9 cellular contexts compared by ENCODE assay signal in genomic region chr2:96116879-96117533, GRCh38. TPM values are rescaled to one million over a fixed set of nuclear protein-coding genes. Genes with fewer than 3 reads are reported as not detected.
A peak's percentile ranks its signal among the peaks of the same experiment; 100 is the strongest.
DNase-seq lines count a peak whose midpoint lies in the region; ATAC-seq, FAIRE-seq and TF ChIP-seq lines count a peak whose summit lies in the region.
"Had no signal": no experiment of that assay in that cellular context is flagged by ENCODE, and none has a peak within 500 bp of the region (broad histone marks: within the 10 kb centered on the region; RNA-seq: fewer than 3 reads in every experiment).

No MANE protein-coding gene starts in this region.

- H3K79me2 ChIP-seq in K562 (ENCODE audit: control insufficient read depth, insufficient read depth, low read length) = no peaks in the 10 kb centered on the region

- peak; percentile 72 for ATAC-seq in GM19395 (IDR thresholded peaks at IDR 0.05; ENCODE audit: unreplicated experiment)
- peak; percentile 94 for ATAC-seq in K562

- TF ChIP-seq RAD21 in K562 (CRISPR knock-in tag; conservative IDR thresholded peaks at IDR 0.05 in 1 of 2, IDR thresholded peaks at IDR 0.05 in 1 of 2) = peak; percentile 80 to 93

- H3K36me3 Mint-ChIP-seq in Caco-2 (ENCODE audit: insufficient read depth, unreplicated experiment) = no peaks in the 10 kb centered on the region
- H3K36me3 Mint-ChIP-seq in T-helper 2 cell treated with Interferon-gamma antibody and Interleukin-4, amounts not matched to agents 5 μg/mL and 100 μg/mL, for 36 hours (ENCODE audit: low read depth) = no peaks in the 10 kb centered on the region
- no peaks in the 10 kb centered on the region for H3K36me3 Mint-ChIP-seq in immature natural killer cell

- peak in 1 of 2 experiments; percentile 84 for DNase-seq in Caco-2
- DNase-seq in HK-2 (ENCODE audit: unreplicated experiment) = peak; percentile 61
- DNase-seq in T-helper 2 cell treated with Interferon-gamma antibody and Interleukin-4, amounts not matched to agents 5 μg/mL and 100 μg/mL, for 36 hours (ENCODE audit: low spot score) = peak; percentile 63
- DNase-seq in K562 (ENCODE audit: extremely low read depth in 1 of 4, low spot score in 3 of 4) = peak; percentile 70 to 93 (median 92)
- peak; percentile 60 to 69 (median 62) for DNase-seq in immature natural killer cell
- peak in 2 of 3 donors; percentile 42 to 59 for DNase-seq in stimulated activated CD4-positive, alpha-beta T cell treated with anti-CD3 and anti-CD28 coated beads, Interleukin-12 subunit alpha, Interleukin-12 subunit beta, amount 100 ng/mL, for 48 hours (ENCODE audit: low read depth in 2 of 3, low spot score in 1 of 3)
- no peak for DNase-seq in GOT3 (lab: John Stamatoyannopoulos, UW)

- WGBS in K562 (ENCODE audit: insufficient coverage, low coverage, missing lambda C conversion rate) = 1% methylated on average over 42 of the region's 62 CpGs

- H3K4me3 Mint-ChIP-seq in Caco-2 (ENCODE audit: unreplicated experiment) = peak overlapping the region; percentile 78
- peak overlapping the region; percentile 36 for H3K4me3 Mint-ChIP-seq in T-helper 2 cell treated with Interferon-gamma antibody and Interleukin-4, amounts not matched to agents 5 μg/mL and 100 μg/mL, for 36 hours
- peak overlapping the region in 4 of 5 donors; percentile 46 to 68 (median 63) for H3K4me3 Mint-ChIP-seq in immature natural killer cell

- no peak for FAIRE-seq in K562 (lab: Jason Lieb, UNC)
- FAIRE-seq: colon had no signal

- H3K27me3 ChIP-seq in Caco-2 (replicated peaks; ENCODE audit: control insufficient read depth, insufficient read depth, low read length) = no peaks in the 10 kb centered on the region
- H3K27me3 ChIP-seq in K562 (ENCODE audit: control insufficient read depth in 2 of 2, insufficient read depth in 2 of 2, low read length in 2 of 2) = peaks cover 14 to 84% of the 10 kb centered on the region in 2 experiments; a peak in 4 of 5 replicates

- H3K4me1 ChIP-seq in Caco-2 = peaks cover 14% of the 10 kb centered on the region
- H3K4me1 ChIP-seq in K562 (replicated peaks in 1 of 2; ENCODE audit: control insufficient read depth in 2 of 2, insufficient read depth in 2 of 2, low read length in 2 of 2) = peaks cover 3 to 48% of the 10 kb centered on the region in 2 experiments; a peak in 4 of 5 replicates

- TF ChIP-seq EP300 in K562 (IDR thresholded peaks at IDR 0.05; ENCODE audit: low read length) = no peak

- H3K4me1 Mint-ChIP-seq in Caco-2 (ENCODE audit: low read depth, unreplicated experiment) (peaks cover 5% of the 10 kb centered on the region), immature natural killer cell (peaks cover 0 to 7% of the 10 kb centered on the region in 2 donors)
- peaks cover 14% of the 10 kb centered on the region for H3K4me1 Mint-ChIP-seq in T-helper 2 cell treated with Interferon-gamma antibody and Interleukin-4, amounts not matched to agents 5 μg/mL and 100 μg/mL, for 36 hours (ENCODE audit: low read depth)

- H3K9me3 Mint-ChIP-seq in Caco-2 (ENCODE audit: unreplicated experiment) (no peaks in the 10 kb centered on the region), immature natural killer cell (no peaks in the 10 kb centered on the region)
- H3K9me3 Mint-ChIP-seq in T-helper 2 cell treated with Interferon-gamma antibody and Interleukin-4, amounts not matched to agents 5 μg/mL and 100 μg/mL, for 36 hours = no peaks in the 10 kb centered on the region

- BruUV-seq in Caco-2 (replicated peaks; lab: Mats Ljungman, UMichigan) (no TSS peak), K562 (replicated peaks; lab: Mats Ljungman, UMichigan) (no TSS peak)

- H3K9me1 ChIP-seq in K562 (ENCODE audit: control insufficient read depth, insufficient read depth, low read length) = no peaks in the 10 kb centered on the region

- no peak for TF ChIP-seq POLR2A in K562 (conservative IDR thresholded peaks at IDR 0.05)

- no peaks in the 10 kb centered on the region for H3K36me3 ChIP-seq in Caco-2 (ENCODE audit: control insufficient read depth, insufficient read depth, low read length)
- no peaks in the 10 kb centered on the region for H3K36me3 ChIP-seq in K562 (ENCODE audit: control insufficient read depth, insufficient read depth, low read length)

- H3K4me3 ChIP-seq in Caco-2 (ENCODE audit: low read depth, low read length) = peak overlapping the region; percentile 64
- peak overlapping the region; percentile 46 for H3K4me3 ChIP-seq in K562

- H3K27ac Mint-ChIP-seq in Caco-2 (ENCODE audit: unreplicated experiment) = no peak overlapping the region
- no peak overlapping the region for H3K27ac Mint-ChIP-seq in T-helper 2 cell treated with Interferon-gamma antibody and Interleukin-4, amounts not matched to agents 5 μg/mL and 100 μg/mL, for 36 hours
- no peak overlapping the region for H3K27ac Mint-ChIP-seq in immature natural killer cell

- in situ Hi-C loops in K562 (cut with MboI) = no loop called here

- peak overlapping the region; percentile 94 for H2AFZ ChIP-seq in K562 (ENCODE audit: low read depth, low read length)

- H3K27ac ChIP-seq in K562 (ENCODE audit: extremely low read depth, low read depth, low read length) = no peak overlapping the region

- H3K4me2 ChIP-seq in K562 (ENCODE audit: insufficient read depth, low read length) = peak overlapping the region; percentile 85

- POLR2A ChIA-PET in Caco-2 (lab: Charles Lee) (interaction anchor here (1.2 kb wide), 1 partner anchor 21 kb away, joined by 6 read pairs; the partner anchor contains the start of gene ASTL), K562 (lab: Yijun Ruan, JAX) (interaction anchor here (0.6 to 0.9 kb wide), 3 partner anchors 9 to 41 kb away, joined by 3 to 5 read pairs (median 4); no protein-coding TSS in a partner anchor)

- H3K9ac ChIP-seq in K562 (ENCODE audit: insufficient read depth in 1 of 2, low read depth in 2 of 2, low read length in 2 of 2) = peak overlapping the region in 1 of 2 experiments; percentile 81; a peak in 2 of 4 replicates

- intact Hi-C loops in Caco-2 (cut with micrococcal nuclease; ENCODE audit: unreplicated experiment) (loop anchor here (10.0 kb wide), 2 partner anchors 92 to 122 kb away; partner anchors contain the start of gene ANKRD36C), K562 (cut with micrococcal nuclease) (no loop called here)

- TF ChIP-seq CTCF in Caco-2 (IDR thresholded peaks at IDR 0.05; ENCODE audit: insufficient read depth in 1 of 2, low read depth in 1 of 2, low read length in 1 of 2, severe bottlenecking in 1 of 2, unreplicated experiment in 1 of 2) (peak; percentile 54 to 85), K562 (IDR thresholded peaks at IDR 0.05 in 2 of 3, conservative IDR thresholded peaks at IDR 0.05 in 1 of 3; ENCODE audit: insufficient read depth in 2 of 3, low read depth in 1 of 3, low read length in 3 of 3) (peak; percentile 66 to 93 (median 79))

- peaks cover 10% of the 10 kb centered on the region for H4K20me1 ChIP-seq in K562 (replicated peaks; ENCODE audit: control insufficient read depth, insufficient read depth, low read length)

- no peaks in the 10 kb centered on the region for H3K9me3 ChIP-seq in Caco-2
- no peaks in the 10 kb centered on the region for H3K9me3 ChIP-seq in K562 (replicated peaks; ENCODE audit: control insufficient read depth, insufficient read depth, low read depth, low read length)

- CTCF ChIA-PET in Caco-2 (lab: Charles Lee) (interaction anchor here (0.6 to 2.2 kb wide), 17 partner anchors 9 to 150 kb away, joined by 3 to 12 read pairs (median 4); partner anchors contain the start of genes ASTL, DUSP2 and STARD7), K562 (lab: Yijun Ruan, JAX; ENCODE audit: low intra/inter-chr PET ratio) (interaction anchor here (0.6 to 2.6 kb wide), 5 partner anchors 9 to 995 kb away, joined by 3 to 39 read pairs (median 5); no protein-coding TSS in a partner anchor)

- H3K27me3 Mint-ChIP-seq in Caco-2 (ENCODE audit: insufficient read depth, unreplicated experiment) = peaks cover 23% of the 10 kb centered on the region
- H3K27me3 Mint-ChIP-seq in T-helper 2 cell treated with Interferon-gamma antibody and Interleukin-4, amounts not matched to agents 5 μg/mL and 100 μg/mL, for 36 hours (ENCODE audit: low read depth) = peaks cover 41% of the 10 kb centered on the region
- H3K27me3 Mint-ChIP-seq in immature natural killer cell (ENCODE audit: low read depth in 3 of 3) = peaks cover 8 to 13% (median 13%) of the 10 kb centered on the region in 3 donors

RNA-seq across cellular contexts. Expression of gene ADRA2B, which starts 0.6 kb away (rescaled TPM):
- total RNA-seq in Caco-2 (2022) (0.12 and 0.20 TPM in 2 replicates), K562 (2014; rRNA removed) (not detected in 2 replicates), K562 (2014; rRNA removed; fragmentation: Illumina TruSeq; extraction: Trizol) (not detected in 2 replicates), K562 (2015; rRNA removed; fragmentation: Illumina TruSeq; extraction: Trizol) (not detected in 2 replicates), K562 (2021) (not detected in 2 replicates)
- total RNA-seq in K562 (2011; cell fraction: chromatin; rRNA removed; ENCODE audit: low replicate concordance) = 0.07 and 0.11 TPM in 2 replicates
- 0.13 and 0.17 TPM in 2 replicates for total RNA-seq in K562 (2011; cell fraction: nucleolus; rRNA removed)
- not detected in 2 replicates for total RNA-seq in K562 (2011; cell fraction: nucleoplasm; rRNA removed)
- polyA plus RNA-seq in K562 (2011; rRNA removed) (not detected in 2 replicates), K562 (2014; fragmentation: Illumina TruSeq; extraction: Trizol) (not detected in 2 replicates), K562 (2014; fragmentation: Nextera tagmentation; extraction: Ambion mirVana) (not detected), K562 (2014; rRNA removed) (not detected in 2 replicates), immature natural killer cell (under 1 TPM in 1 of 3 donors, not detected in 2; 0.83 TPM)
- 0.04 TPM in 1 of 2 replicates, not detected in the other for polyA plus RNA-seq in K562 (2011; cell fraction: cytosol; rRNA removed)
- 0.14 and 0.27 TPM in 2 replicates for polyA plus RNA-seq in K562 (2011; cell fraction: nucleus; rRNA removed)
- polyA plus RNA-seq in K562 (2012) = 0.03 TPM in 1 of 2 replicates, not detected in the other
- polyA minus RNA-seq in K562 (2011; rRNA and poly(A)+ RNA removed) = not detected in 2 replicates
- polyA minus RNA-seq in K562 (2011; cell fraction: cytosol; rRNA and poly(A)+ RNA removed) = not detected in 2 replicates
- not detected in 2 replicates for polyA minus RNA-seq in K562 (2011; cell fraction: nucleus; rRNA and poly(A)+ RNA removed)

RNA-seq across cellular contexts. Expression of gene ASTL, which starts 21.3 kb away (rescaled TPM):
- 0.23 TPM in 1 of 2 replicates, not detected in the other for total RNA-seq in Caco-2 (2022)
- total RNA-seq in K562 (2011; cell fraction: chromatin; rRNA removed; ENCODE audit: low replicate concordance) = not detected in 2 replicates
- total RNA-seq in K562 (2011; cell fraction: nucleolus; rRNA removed) = not detected in 2 replicates
- not detected in 2 replicates for total RNA-seq in K562 (2011; cell fraction: nucleoplasm; rRNA removed)
- not detected in 2 replicates for total RNA-seq in K562 (2014; rRNA removed)
- not detected in 2 replicates for total RNA-seq in K562 (2014; rRNA removed; fragmentation: Illumina TruSeq; extraction: Trizol)
- total RNA-seq in K562 (2015; rRNA removed; fragmentation: Illumina TruSeq; extraction: Trizol) = not detected in 2 replicates
- not detected in 2 replicates for total RNA-seq in K562 (2021)
- not detected in 2 replicates for polyA plus RNA-seq in K562 (2011; rRNA removed)
- polyA plus RNA-seq in K562 (2011; cell fraction: cytosol; rRNA removed) = not detected in 2 replicates
- not detected in 2 replicates for polyA plus RNA-seq in K562 (2011; cell fraction: nucleus; rRNA removed)
- not detected in 2 replicates for polyA plus RNA-seq in K562 (2012)
- polyA plus RNA-seq in K562 (2014; fragmentation: Illumina TruSeq; extraction: Trizol) = not detected in 2 replicates
- polyA plus RNA-seq in K562 (2014; fragmentation: Nextera tagmentation; extraction: Ambion mirVana) = not detected
- polyA plus RNA-seq in K562 (2014; rRNA removed) = not detected in 2 replicates
- not detected in 2 replicates for polyA minus RNA-seq in K562 (2011; rRNA and poly(A)+ RNA removed)
- not detected in 2 replicates for polyA minus RNA-seq in K562 (2011; cell fraction: cytosol; rRNA and poly(A)+ RNA removed)
- polyA minus RNA-seq in K562 (2011; cell fraction: nucleus; rRNA and poly(A)+ RNA removed) = not detected in 2 replicates
- polyA plus RNA-seq in immature natural killer cell = not detected

RNA-seq across cellular contexts. Expression of gene DUSP2, which starts 28.2 kb away (rescaled TPM):
- total RNA-seq in Caco-2 (2022) (13.4 and 13.6 TPM in 2 replicates), K562 (2014; rRNA removed) (not detected in 2 replicates), K562 (2014; rRNA removed; fragmentation: Illumina TruSeq; extraction: Trizol) (not detected in 2 replicates), K562 (2015; rRNA removed; fragmentation: Illumina TruSeq; extraction: Trizol) (not detected in 2 replicates), K562 (2021) (0.18 and 0.42 TPM in 2 replicates)
- 0.16 TPM in 1 of 2 replicates, not detected in the other for total RNA-seq in K562 (2011; cell fraction: chromatin; rRNA removed; ENCODE audit: low replicate concordance)
- total RNA-seq in K562 (2011; cell fraction: nucleolus; rRNA removed) = 0.33 TPM in 1 of 2 replicates, not detected in the other
- total RNA-seq in K562 (2011; cell fraction: nucleoplasm; rRNA removed) = not detected in 2 replicates
- polyA plus RNA-seq in K562 (2011; rRNA removed) (0.04 TPM in 1 of 2 replicates, not detected in the other), K562 (2014; fragmentation: Illumina TruSeq; extraction: Trizol) (not detected in 2 replicates), K562 (2014; fragmentation: Nextera tagmentation; extraction: Ambion mirVana) (not detected), K562 (2014; rRNA removed) (not detected in 2 replicates), immature natural killer cell (100 to 1,000 TPM; 272 to 875 (median 555) TPM)
- polyA plus RNA-seq in K562 (2011; cell fraction: cytosol; rRNA removed) = 0.06 and 0.07 TPM in 2 replicates
- 0.14 and 0.64 TPM in 2 replicates for polyA plus RNA-seq in K562 (2011; cell fraction: nucleus; rRNA removed)
- 0.08 TPM in 1 of 2 replicates, not detected in the other for polyA plus RNA-seq in K562 (2012)
- polyA minus RNA-seq in K562 (2011; rRNA and poly(A)+ RNA removed) = not detected in 2 replicates
- 0.76 and 1.8 TPM in 2 replicates for polyA minus RNA-seq in K562 (2011; cell fraction: cytosol; rRNA and poly(A)+ RNA removed)
- polyA minus RNA-seq in K562 (2011; cell fraction: nucleus; rRNA and poly(A)+ RNA removed) = 0.40 and 0.89 TPM in 2 replicates

Comparison
In these comparisons a context has a peak if more than half of its experiments do, and no peak if none do; other contexts are left out.
1. RNA of gene DUSP2, which starts 28.2 kb away (total RNA-seq): 13.4 to 13.6 TPM in Caco-2; 0.16 to 0.42 TPM in K562; every median in the first group is over 10 times any median in the second.
2. Peak in every context shown above with its lines, with median percentiles within 50 percentile points of each other: H3K4me3 Mint-ChIP-seq.